ENCODE assay signal across 18 cellular contexts in the genomic region with DNA sequence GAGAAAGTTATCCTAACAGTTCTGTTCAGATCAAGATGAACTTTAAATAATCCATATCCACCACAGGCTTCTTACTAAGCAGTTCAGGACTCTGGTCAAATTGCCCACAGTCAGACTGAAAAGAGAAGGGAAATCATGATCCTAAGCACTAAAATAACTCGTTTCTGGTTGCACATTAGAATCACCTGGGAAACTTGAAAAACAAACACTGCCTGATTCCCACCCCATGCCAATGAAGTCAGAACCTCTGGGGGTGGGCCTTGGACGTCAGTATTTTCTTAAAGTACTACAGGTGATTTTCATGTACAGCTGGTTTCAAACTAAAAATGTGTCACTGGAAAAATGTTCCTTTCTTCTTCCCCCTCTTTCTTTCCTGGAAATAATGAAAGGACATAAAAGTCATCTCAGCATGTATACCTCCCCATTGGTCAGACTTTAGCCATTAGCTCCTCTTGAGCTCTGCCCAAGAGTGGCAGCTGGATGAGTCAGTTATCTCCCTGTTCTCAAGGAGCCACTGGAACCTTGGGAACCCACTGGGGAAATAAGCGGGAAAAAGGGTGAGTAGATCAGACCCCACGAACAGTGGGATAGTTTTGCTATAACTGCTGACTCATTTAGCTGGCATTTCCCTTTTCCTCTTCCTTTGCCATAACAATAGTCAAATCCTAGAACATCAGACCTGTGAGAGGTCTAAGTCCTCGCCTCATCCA.
A peak's percentile ranks its signal among the peaks of the same experiment; 100 is the strongest.
DNase-seq lines count a peak whose midpoint lies in the region; ATAC-seq, FAIRE-seq and TF ChIP-seq lines count a peak whose summit lies in the region.
"Had no signal": no experiment of that assay in that cellular context is flagged by ENCODE, and none has a peak within 500 bp of the region (broad histone marks: within the 10 kb centered on the region; RNA-seq: fewer than 3 reads in every experiment).

No MANE protein-coding gene starts in this region.

- TF ChIP-seq EP300 in K562 (IDR thresholded peaks at IDR 0.05; ENCODE audit: low read length) = no peak

- H3K27me3 Mint-ChIP-seq in immature natural killer cell (ENCODE audit: low read depth in 3 of 3) = peaks cover 5 to 7% (median 5%) of the 10 kb centered on the region in 3 donors

- no peak overlapping the region for H2AFZ ChIP-seq in ACC112 (ENCODE audit: low read length, unreplicated experiment)
- H2AFZ ChIP-seq in K562 (ENCODE audit: low read depth, low read length) = no peak overlapping the region
- H2AFZ ChIP-seq in OCI-LY7 (ENCODE audit: low read length) = no peak overlapping the region
- H2AFZ ChIP-seq: GM23338 had no signal

- in situ Hi-C loops in K562 (cut with MboI) (no loop called here), GM13976 (cut with MboI; ENCODE audit: low sequenced_read_pairs, unreplicated experiment) (no loop called here)

- CTCF ChIA-PET in K562 (lab: Yijun Ruan, JAX; ENCODE audit: low intra/inter-chr PET ratio) (no interaction called here), OCI-LY7 (lab: Charles Lee; ENCODE audit: unreplicated experiment) (no interaction called here)

- no peaks in the 10 kb centered on the region for H3K27me3 ChIP-seq in ACC112 (ENCODE audit: insufficient read depth, low read length)
- H3K27me3 ChIP-seq in K562 (ENCODE audit: control insufficient read depth in 2 of 2, insufficient read depth in 2 of 2, low read length in 2 of 2) = no peaks in the 10 kb centered on the region
- H3K27me3 ChIP-seq: BE2C had no signal

- peaks cover 33% of the 10 kb centered on the region for H3K9me3 ChIP-seq in K562 (replicated peaks; ENCODE audit: control insufficient read depth, insufficient read depth, low read depth, low read length)
- peaks cover 2% of the 10 kb centered on the region; the same call in 1 of the 2 replicates for H3K9me3 ChIP-seq in OCI-LY7 (ENCODE audit: low read length)
- H3K9me3 ChIP-seq: BE2C had no signal

- 72% methylated on average over 5 of the region's 5 CpGs for WGBS in K562 (ENCODE audit: insufficient coverage, low coverage, missing lambda C conversion rate)

- peak; percentile 99 for DNase-seq in HT1080 (ENCODE audit: low read depth)
- DNase-seq in K562 (ENCODE audit: extremely low read depth in 1 of 4, low spot score in 3 of 4) = no peak
- peak; percentile 61 for DNase-seq in iris pigment epithelial cell (ENCODE audit: low read depth)
- DNase-seq in GM13976 (ENCODE audit: low spot score) = no peak
- DNase-seq in OCI-LY7 (ENCODE audit: low spot score) = no peak
- no peak for DNase-seq in immature natural killer cell
- no peak for DNase-seq in NOMO-1 treated with DMSO at 0.1 percent for 48 hours (lab: John Stamatoyannopoulos, UW; ENCODE audit: unreplicated experiment)
- DNase-seq: activated CD8-positive, alpha-beta memory T cell treated with anti-CD3 and anti-CD28 coated beads for 24 hours; activated naive CD4-positive, alpha-beta T cell; BE2C; MV-4-11; NCI-H446 treated with DMSO at 0.1 percent for 48 hours; nephron progenitor cell; RPMI8226; stimulated activated CD8-positive, alpha-beta memory T cell treated with anti-CD3 and anti-CD28 coated beads, Interleukin-4, amount 100 ng/mL, for 48 hours; T-helper 9 cell had no signal

- TF ChIP-seq POLR2A in K562 (conservative IDR thresholded peaks at IDR 0.05) = no peak

- H3K4me3 ChIP-seq in ACC112 (ENCODE audit: low read depth, low read length) (no peak overlapping the region), K562 (no peak overlapping the region), OCI-LY7 (ENCODE audit: low read depth, low read length, poor library complexity, severe bottlenecking) (no peak overlapping the region)
- H3K4me3 ChIP-seq: GM23338 had no signal

- no peak overlapping the region for H3K4me3 Mint-ChIP-seq in immature natural killer cell
- H3K4me3 Mint-ChIP-seq: GM23338, nephron progenitor cell had no signal

- FAIRE-seq in K562 (lab: Jason Lieb, UNC) = no peak

- no peaks in the 10 kb centered on the region for H3K9me1 ChIP-seq in K562 (ENCODE audit: control insufficient read depth, insufficient read depth, low read length)

- no peak overlapping the region for H3K9ac ChIP-seq in K562 (ENCODE audit: insufficient read depth in 1 of 2, low read depth in 2 of 2, low read length in 2 of 2)

- H3K4me1 ChIP-seq in ACC112 (ENCODE audit: control insufficient read depth, insufficient read depth, low read length, unreplicated experiment) (peaks cover 44% of the 10 kb centered on the region), K562 (replicated peaks in 1 of 2; ENCODE audit: control insufficient read depth in 2 of 2, insufficient read depth in 2 of 2, low read length in 2 of 2) (peaks cover 0 to 14% of the 10 kb centered on the region in 2 experiments; a peak in 2 of 5 replicates), OCI-LY7 (ENCODE audit: insufficient read depth, low read length, poor library complexity, severe bottlenecking) (no peaks in the 10 kb centered on the region)
- H3K4me1 ChIP-seq: BE2C had no signal

- ATAC-seq in K562 = no peak
- ATAC-seq: GM23338 had no signal

- TF ChIP-seq CTCF in K562 (IDR thresholded peaks at IDR 0.05 in 2 of 3, conservative IDR thresholded peaks at IDR 0.05 in 1 of 3; ENCODE audit: insufficient read depth in 2 of 3, low read depth in 1 of 3, low read length in 3 of 3) = no peak
- no peak for TF ChIP-seq CTCF in GM13976 (IDR thresholded peaks at IDR 0.05; ENCODE audit: borderline replicate concordance, control extremely low read depth, extremely low read depth, insufficient read depth, missing control alignments)
- TF ChIP-seq CTCF in OCI-LY7 (conservative IDR thresholded peaks at IDR 0.05; ENCODE audit: low read length) = no peak

- H3K36me3 ChIP-seq in ACC112 (ENCODE audit: insufficient read depth, low read length) (no peaks in the 10 kb centered on the region), K562 (ENCODE audit: control insufficient read depth, insufficient read depth, low read length) (peaks cover 65% of the 10 kb centered on the region), OCI-LY7 (ENCODE audit: insufficient read depth, low read length) (no peaks in the 10 kb centered on the region)
- H3K36me3 ChIP-seq: BE2C had no signal

- peaks cover 6 to 20% (median 10%) of the 10 kb centered on the region in 6 donors for H3K9me3 Mint-ChIP-seq in immature natural killer cell

- POLR2A ChIA-PET in K562 (lab: Yijun Ruan, JAX) (interaction anchor here (0.6 kb wide), 1 partner anchor 432 kb away, joined by 5 read pairs; no protein-coding TSS in a partner anchor), OCI-LY7 (lab: Charles Lee) (interaction anchor here (0.9 kb wide), 1 partner anchor 12 kb away, joined by 3 read pairs; no protein-coding TSS in a partner anchor)

- no peaks in the 10 kb centered on the region for H3K4me1 Mint-ChIP-seq in immature natural killer cell
- H3K4me1 Mint-ChIP-seq: nephron progenitor cell had no signal

- no peak overlapping the region for H3K4me2 ChIP-seq in K562 (ENCODE audit: insufficient read depth, low read length)
- H3K4me2 ChIP-seq in OCI-LY7 (ENCODE audit: low read length) = no peak overlapping the region
- H3K4me2 ChIP-seq: GM23338 had no signal

- intact Hi-C loops in K562 (cut with micrococcal nuclease) (no loop called here), OCI-LY7 (cut with micrococcal nuclease; ENCODE audit: unreplicated experiment) (no loop called here)

- no peak overlapping the region for H3K27ac Mint-ChIP-seq in immature natural killer cell
- H3K27ac Mint-ChIP-seq: GM23338, nephron progenitor cell had no signal

- H4K20me1 ChIP-seq in K562 (replicated peaks; ENCODE audit: control insufficient read depth, insufficient read depth, low read length) (no peaks in the 10 kb centered on the region), OCI-LY7 (ENCODE audit: insufficient read depth, low read length) (no peaks in the 10 kb centered on the region)

- H3K27ac ChIP-seq in ACC112 (ENCODE audit: low read depth, low read length) = peak overlapping the region; percentile 95
- H3K27ac ChIP-seq in K562 (ENCODE audit: extremely low read depth, low read depth, low read length) = no peak overlapping the region
- H3K27ac ChIP-seq in OCI-LY7 (ENCODE audit: low read depth, low read length, poor library complexity, severe bottlenecking) = no peak overlapping the region

- BruUV-seq in K562 (replicated peaks; lab: Mats Ljungman, UMichigan) = no TSS peak
- BruUV-seq in OCI-LY7 (replicated peaks; lab: Mats Ljungman, UMichigan) = no TSS peak

- H3K79me2 ChIP-seq in ACC112 (ENCODE audit: control insufficient read depth, insufficient read depth, low read length, unreplicated experiment) (no peaks in the 10 kb centered on the region), K562 (ENCODE audit: control insufficient read depth, insufficient read depth, low read length) (0 out of 3 replicates have a peak, but pooled peaks cover 2% of the 10 kb centered on the region), OCI-LY7 (ENCODE audit: insufficient read depth, low read depth, low read length) (no peaks in the 10 kb centered on the region)

- H3K36me3 Mint-ChIP-seq in immature natural killer cell = no peaks in the 10 kb centered on the region

- no peak for TF ChIP-seq RAD21 in K562 (CRISPR knock-in tag; conservative IDR thresholded peaks at IDR 0.05 in 1 of 2, IDR thresholded peaks at IDR 0.05 in 1 of 2)

- H3K9me2 ChIP-seq in OCI-LY7 (ENCODE audit: insufficient read depth, low read length) = no peaks in the 10 kb centered on the region

TF ChIP-seq in K562, 482 proteins besides CTCF, POLR2A, EP300 and RAD21:
- TF ChIP-seq ZNF316 (IDR thresholded peaks at IDR 0.05) (peak; percentile 34; the same call in 1 of the 2 replicates), MAFG (tag; conservative IDR thresholded peaks at IDR 0.05) (peak; percentile 25; the same call in 1 of the 2 replicates), C11orf30 (IDR thresholded peaks at IDR 0.05; ENCODE audit: low read depth) (peak; percentile 16; the same call in 1 of the 2 replicates), KHSRP (IDR thresholded peaks at IDR 0.05) (no peak), L3MBTL2 (IDR thresholded peaks at IDR 0.05) (0 out of 2 replicates have a peak, but pooled peaks have one; percentile 15), NFE2 (IDR thresholded peaks at IDR 0.05; ENCODE audit: low read depth) (0 out of 2 replicates have a peak, but pooled peaks have one; percentile 40)
- TF ChIP-seq, protein P1, sequence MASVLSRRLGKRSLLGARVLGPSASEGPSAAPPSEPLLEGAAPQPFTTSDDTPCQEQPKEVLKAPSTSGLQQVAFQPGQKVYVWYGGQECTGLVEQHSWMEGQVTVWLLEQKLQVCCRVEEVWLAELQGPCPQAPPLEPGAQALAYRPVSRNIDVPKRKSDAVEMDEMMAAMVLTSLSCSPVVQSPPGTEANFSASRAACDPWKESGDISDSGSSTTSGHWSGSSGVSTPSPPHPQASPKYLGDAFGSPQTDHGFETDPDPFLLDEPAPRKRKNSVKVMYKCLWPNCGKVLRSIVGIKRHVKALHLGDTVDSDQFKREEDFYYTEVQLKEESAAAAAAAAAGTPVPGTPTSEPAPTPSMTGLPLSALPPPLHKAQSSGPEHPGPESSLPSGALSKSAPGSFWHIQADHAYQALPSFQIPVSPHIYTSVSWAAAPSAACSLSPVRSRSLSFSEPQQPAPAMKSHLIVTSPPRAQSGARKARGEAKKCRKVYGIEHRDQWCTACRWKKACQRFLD (CRISPR knock-in tag; IDR thresholded peaks at IDR 0.05) = no peak

Comparison
In these comparisons a context has a peak if more than half of its experiments do, and no peak if none do; other contexts are left out.
1. DNase-seq: peak in HT1080 (single experiment) and iris pigment epithelial cell (single experiment); none in K562 (0 of 4), GM13976 (single experiment), OCI-LY7 (single experiment), immature natural killer cell (0 of 3) and NOMO-1 treated with DMSO at 0.1 percent for 48 hours (single experiment).